Comparison of ENCODE assay signal across 11 cellular contexts in the genomic region with DNA sequence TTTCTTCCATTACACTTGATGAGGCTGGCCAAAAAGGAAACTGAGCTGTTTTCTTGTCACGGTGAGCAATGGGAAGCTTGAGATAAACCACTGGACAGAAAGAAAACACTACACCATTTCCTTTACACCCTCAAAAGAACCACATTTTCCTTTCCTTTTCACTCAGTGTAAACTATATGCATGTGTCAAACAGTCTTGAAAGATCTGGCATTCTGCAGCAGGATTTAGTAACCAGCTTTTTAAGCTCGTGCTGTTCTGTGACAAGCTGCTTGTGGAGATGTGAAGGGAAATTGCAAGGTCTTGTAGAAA.
A peak's percentile ranks its signal among the peaks of the same experiment; 100 is the strongest.
DNase-seq lines count a peak whose midpoint lies in the region; ATAC-seq and TF ChIP-seq lines count a peak whose summit lies in the region.
"Had no signal": no experiment of that assay in that cellular context is flagged by ENCODE, and none has a peak within 500 bp of the region (broad histone marks: within the 10 kb centered on the region; RNA-seq: fewer than 3 reads in every experiment).

No MANE protein-coding gene starts in this region.

- POLR2A ChIA-PET in T-cell (lab: Charles Lee): no interaction called here

- no peaks in the 10 kb centered on the region for H3K27me3 Mint-ChIP-seq in activated T-cell treated with anti-CD3 and anti-CD28 coated beads, Interleukin-2, amount 50 U/mL, for 4 hours (ENCODE audit: low read depth)
- no peaks in the 10 kb centered on the region for H3K27me3 Mint-ChIP-seq in T-cell
- H3K27me3 Mint-ChIP-seq: central memory CD8-positive, alpha-beta T cell; naive B cell had no signal

- DNase-seq in activated T-cell treated with anti-CD3 and anti-CD28 coated beads, Interleukin-2, amount 50 U/mL, for 4 hours: no peak
- DNase-seq in activated T-cell treated with anti-CD3 and anti-CD28 coated beads for 4 hours (no peak), T-cell (no peak), esophagus muscularis mucosa (ENCODE audit: extremely low spot score) (peak; percentile 17), smooth muscle cell of the brain vasculature (ENCODE audit: low read depth, low spot score) (peak; percentile 24), mucosa of gallbladder (ENCODE audit: low spot score) (no peak), CD1c-positive myeloid dendritic cell (ENCODE audit: extremely low spot score) (no peak)
- DNase-seq: hypothalamus, naive B cell had no signal

- no peaks in the 10 kb centered on the region for H3K36me3 Mint-ChIP-seq in activated T-cell treated with anti-CD3 and anti-CD28 coated beads, Interleukin-2, amount 50 U/mL, for 4 hours (ENCODE audit: insufficient read depth)
- no peaks in the 10 kb centered on the region for H3K36me3 Mint-ChIP-seq in T-cell
- H3K36me3 Mint-ChIP-seq: naive B cell had no signal

- no peaks in the 10 kb centered on the region for H3K9me3 Mint-ChIP-seq in activated T-cell treated with anti-CD3 and anti-CD28 coated beads, Interleukin-2, amount 50 U/mL, for 4 hours
- no peaks in the 10 kb centered on the region for H3K9me3 Mint-ChIP-seq in T-cell
- H3K9me3 Mint-ChIP-seq: central memory CD8-positive, alpha-beta T cell; naive B cell had no signal

- H3K4me1 Mint-ChIP-seq in activated T-cell treated with anti-CD3 and anti-CD28 coated beads, Interleukin-2, amount 50 U/mL, for 4 hours (ENCODE audit: low read depth): peaks cover 19% of the 10 kb centered on the region
- peaks cover 19 to 26% (median 25%) of the 10 kb centered on the region in 3 donors for H3K4me1 Mint-ChIP-seq in T-cell
- H3K4me1 Mint-ChIP-seq: central memory CD8-positive, alpha-beta T cell; naive B cell had no signal

- ATAC-seq in activated T-cell treated with anti-CD3 and anti-CD28 coated beads, Interleukin-2, amount 50 U/mL, for 4 hours: peak; percentile 84 to 90
- ATAC-seq in T-cell (replicated peaks in 1 of 4) (peak in 3 of 4 experiments; percentile 30 to 65 (median 39)), HG03565 (IDR thresholded peaks at IDR 0.05; ENCODE audit: unreplicated experiment) (no peak)

- CTCF ChIA-PET in T-cell (lab: Charles Lee): no interaction called here

- intact Hi-C loops in esophagus muscularis mucosa (cut with DNase I): no loop called here

- no peak for TF ChIP-seq POLR2A in esophagus muscularis mucosa (IDR thresholded peaks at IDR 0.05; ENCODE audit: low read depth)

- peaks cover 0 to 16% (median 11%) of the 10 kb centered on the region in 4 donors for H3K36me3 ChIP-seq in esophagus muscularis mucosa

- no peak for TF ChIP-seq EP300 in esophagus muscularis mucosa (IDR thresholded peaks at IDR 0.05)

- TF ChIP-seq CTCF in esophagus muscularis mucosa (IDR thresholded peaks at IDR 0.05): no peak

- peaks cover 4 to 43% (median 36%) of the 10 kb centered on the region in 4 donors for H3K4me1 ChIP-seq in esophagus muscularis mucosa

- no peak overlapping the region for H3K4me3 Mint-ChIP-seq in activated T-cell treated with anti-CD3 and anti-CD28 coated beads, Interleukin-2, amount 50 U/mL, for 4 hours
- H3K4me3 Mint-ChIP-seq in T-cell: peak overlapping the region; percentile 4 to 51 (median 23)
- H3K4me3 Mint-ChIP-seq: central memory CD8-positive, alpha-beta T cell; naive B cell had no signal

- peak overlapping the region in 1 of 4 donors; percentile 16 for H3K27ac ChIP-seq in esophagus muscularis mucosa (replicated peaks in 1 of 4)

- H3K27me3 ChIP-seq in esophagus muscularis mucosa: no peaks in the 10 kb centered on the region

- no peak overlapping the region for H3K4me3 ChIP-seq in esophagus muscularis mucosa

- H3K9me3 ChIP-seq in esophagus muscularis mucosa: no peaks in the 10 kb centered on the region

- 23% methylated on average over 2 of the region's 2 CpGs for WGBS in esophagus muscularis mucosa

- H3K27ac Mint-ChIP-seq in T-cell: peak overlapping the region; percentile 21 to 67
- H3K27ac Mint-ChIP-seq: naive B cell had no signal

Comparison
In these comparisons a context has a peak if more than half of its experiments do, and no peak if none do; other contexts are left out.
1. DNase-seq: peak in esophagus muscularis mucosa (single experiment) and smooth muscle cell of the brain vasculature (single experiment); none in activated T-cell treated with anti-CD3 and anti-CD28 coated beads, Interleukin-2, amount 50 U/mL, for 4 hours (single experiment), activated T-cell treated with anti-CD3 and anti-CD28 coated beads for 4 hours (single experiment), T-cell (0 of 34), mucosa of gallbladder (single experiment) and CD1c-positive myeloid dendritic cell (single experiment).